Comparison of ENCODE assay signal across 16 cellular contexts in the genomic region with DNA sequence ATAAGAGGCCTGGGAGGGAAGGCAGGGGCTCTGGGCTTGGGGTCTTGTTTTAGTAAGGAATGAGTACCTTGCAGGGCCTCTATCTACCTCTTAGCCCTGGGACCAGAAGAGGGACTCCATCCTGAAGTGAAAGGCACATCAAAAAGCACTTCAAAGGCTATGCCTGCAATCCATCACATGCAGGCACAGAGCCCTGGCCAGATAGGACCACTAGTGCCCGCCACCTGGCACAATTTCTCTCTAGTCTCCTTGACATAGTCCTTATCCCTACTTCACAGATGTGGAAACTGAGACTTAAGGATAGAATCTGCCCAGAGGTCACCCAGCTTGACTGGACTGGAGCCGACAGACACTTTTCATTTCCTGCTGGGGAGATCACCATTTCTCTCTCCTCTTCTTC. TPM values are rescaled to one million over a fixed set of nuclear protein-coding genes. Genes with fewer than 3 reads are reported as not detected.
A peak's percentile ranks its signal among the peaks of the same experiment; 100 is the strongest.
DNase-seq lines count a peak whose midpoint lies in the region; ATAC-seq and TF ChIP-seq lines count a peak whose summit lies in the region.
"Had no signal": no experiment of that assay in that cellular context is flagged by ENCODE, and none has a peak within 500 bp of the region (broad histone marks: within the 10 kb centered on the region; RNA-seq: fewer than 3 reads in every experiment).

No MANE protein-coding gene starts in this region.

- H3K4me1 ChIP-seq in left ventricle myocardium inferior = peaks cover 98% of the 10 kb centered on the region

- intact Hi-C loops in left ventricle myocardium inferior (cut with micrococcal nuclease) = no loop called here

- H3K36me3 Mint-ChIP-seq in osteocyte (ENCODE audit: unreplicated experiment) = peaks cover 10% of the 10 kb centered on the region
- H3K36me3 Mint-ChIP-seq in type B pancreatic cell = peaks cover 6% of the 10 kb centered on the region
- H3K36me3 Mint-ChIP-seq: activated naive CD4-positive, alpha-beta T cell treated with anti-CD3 and anti-CD28 coated beads, Interleukin-2, amount 50 U/mL, for 24 hours; CD14-positive monocyte; T-cell had no signal

- no peak for ATAC-seq in HG03097 (IDR thresholded peaks at IDR 0.05; ENCODE audit: low FRiP score, unreplicated experiment)
- ATAC-seq: esophagus mucosa, T-cell had no signal

- no peaks in the 10 kb centered on the region for H3K9me3 ChIP-seq in left ventricle myocardium inferior (replicated peaks)

- no peaks in the 10 kb centered on the region for H3K36me3 ChIP-seq in left ventricle myocardium inferior

- H3K4me1 Mint-ChIP-seq in osteocyte (ENCODE audit: unreplicated experiment) (peaks cover 100% of the 10 kb centered on the region), type B pancreatic cell (ENCODE audit: unreplicated experiment) (peaks cover 37% of the 10 kb centered on the region)
- H3K4me1 Mint-ChIP-seq: activated naive CD4-positive, alpha-beta T cell treated with anti-CD3 and anti-CD28 coated beads, Interleukin-2, amount 50 U/mL, for 24 hours; CD14-positive monocyte had no signal

- TF ChIP-seq CTCF in left ventricle myocardium inferior (IDR thresholded peaks at IDR 0.05; ENCODE audit: borderline replicate concordance) (no peak), osteocyte (IDR thresholded peaks at IDR 0.05) (no peak), type B pancreatic cell (conservative IDR thresholded peaks at IDR 0.05) (no peak)

- no peaks in the 10 kb centered on the region for H3K9me3 Mint-ChIP-seq in osteocyte (ENCODE audit: unreplicated experiment)
- H3K9me3 Mint-ChIP-seq in type B pancreatic cell = no peaks in the 10 kb centered on the region
- H3K9me3 Mint-ChIP-seq: activated naive CD4-positive, alpha-beta T cell treated with anti-CD3 and anti-CD28 coated beads, Interleukin-2, amount 50 U/mL, for 24 hours; CD14-positive monocyte; T-cell had no signal

- no peak overlapping the region for H3K4me3 ChIP-seq in left ventricle myocardium inferior

- no peaks in the 10 kb centered on the region for H3K27me3 Mint-ChIP-seq in osteocyte (ENCODE audit: unreplicated experiment)
- no peaks in the 10 kb centered on the region for H3K27me3 Mint-ChIP-seq in type B pancreatic cell
- H3K27me3 Mint-ChIP-seq: activated naive CD4-positive, alpha-beta T cell treated with anti-CD3 and anti-CD28 coated beads, Interleukin-2, amount 50 U/mL, for 24 hours; T-cell had no signal

- H3K27ac Mint-ChIP-seq in osteocyte (ENCODE audit: unreplicated experiment) (peak overlapping the region; percentile 98), type B pancreatic cell (no peak overlapping the region)
- H3K27ac Mint-ChIP-seq: activated naive CD4-positive, alpha-beta T cell treated with anti-CD3 and anti-CD28 coated beads, Interleukin-2, amount 50 U/mL, for 24 hours; CD14-positive monocyte; T-cell had no signal

- H3K4me3 Mint-ChIP-seq in osteocyte (ENCODE audit: unreplicated experiment) = peak overlapping the region; percentile 47
- H3K4me3 Mint-ChIP-seq in type B pancreatic cell = no peak overlapping the region
- H3K4me3 Mint-ChIP-seq: activated naive CD4-positive, alpha-beta T cell treated with anti-CD3 and anti-CD28 coated beads, Interleukin-2, amount 50 U/mL, for 24 hours; CD14-positive monocyte; T-cell had no signal

- H3K27ac ChIP-seq in caudate nucleus (ENCODE audit: low read depth, low read length) = peak overlapping the region; percentile 48
- H3K27ac ChIP-seq in left ventricle myocardium inferior (replicated peaks) = peak overlapping the region; percentile 96

- H3K27me3 ChIP-seq in left ventricle myocardium inferior (ENCODE audit: low read depth) = no peaks in the 10 kb centered on the region

- no peak for DNase-seq in caudate nucleus (lab: John Stamatoyannopoulos, UW)
- DNase-seq in left ventricle myocardium inferior = peak; percentile 35
- DNase-seq in osteocyte (ENCODE audit: extremely low spot score, unreplicated experiment) = no peak
- peak; percentile 47 for DNase-seq in type B pancreatic cell (ENCODE audit: extremely low spot score, unreplicated experiment)
- DNase-seq in SHP77 (lab: John Stamatoyannopoulos, UW) = no peak
- no peak for DNase-seq in NCI-H748 treated with DMSO at 0.1 percent for 48 hours (lab: John Stamatoyannopoulos, UW)
- no peak for DNase-seq in GF-D8 (lab: John Stamatoyannopoulos, UW)
- DNase-seq: activated CD4-positive, CD25-positive, alpha-beta regulatory T cell; activated T-cell treated with anti-CD3 and anti-CD28 coated beads for 4 hours; mammary epithelial cell; NCI-H510A had no signal

RNA-seq across cellular contexts. Expression of a gene that starts 35.5 kb away (rescaled TPM):
- total RNA-seq in left ventricle myocardium inferior = 769 TPM
- total RNA-seq in osteocyte = 548 and 587 TPM in 2 replicates
- 9.9 and 36.3 TPM in 2 replicates for total RNA-seq in type B pancreatic cell (ENCODE audit: low replicate concordance)

Comparison
In these comparisons a context has a peak if more than half of its experiments do, and no peak if none do; other contexts are left out.
1. DNase-seq: peak in left ventricle myocardium inferior (single experiment) and type B pancreatic cell (single experiment); none in caudate nucleus (0 of 61), osteocyte (single experiment), SHP77 (0 of 2), NCI-H748 treated with DMSO at 0.1 percent for 48 hours (single experiment) and GF-D8 (single experiment).
2. RNA of a gene that starts 35.5 kb away (total RNA-seq): 769 TPM in left ventricle myocardium inferior (single experiment) and 548 to 587 TPM in osteocyte; 9.9 to 36.3 TPM in type B pancreatic cell; every median in the first group is over 10 times any median in the second.